In the genomic region with DNA sequence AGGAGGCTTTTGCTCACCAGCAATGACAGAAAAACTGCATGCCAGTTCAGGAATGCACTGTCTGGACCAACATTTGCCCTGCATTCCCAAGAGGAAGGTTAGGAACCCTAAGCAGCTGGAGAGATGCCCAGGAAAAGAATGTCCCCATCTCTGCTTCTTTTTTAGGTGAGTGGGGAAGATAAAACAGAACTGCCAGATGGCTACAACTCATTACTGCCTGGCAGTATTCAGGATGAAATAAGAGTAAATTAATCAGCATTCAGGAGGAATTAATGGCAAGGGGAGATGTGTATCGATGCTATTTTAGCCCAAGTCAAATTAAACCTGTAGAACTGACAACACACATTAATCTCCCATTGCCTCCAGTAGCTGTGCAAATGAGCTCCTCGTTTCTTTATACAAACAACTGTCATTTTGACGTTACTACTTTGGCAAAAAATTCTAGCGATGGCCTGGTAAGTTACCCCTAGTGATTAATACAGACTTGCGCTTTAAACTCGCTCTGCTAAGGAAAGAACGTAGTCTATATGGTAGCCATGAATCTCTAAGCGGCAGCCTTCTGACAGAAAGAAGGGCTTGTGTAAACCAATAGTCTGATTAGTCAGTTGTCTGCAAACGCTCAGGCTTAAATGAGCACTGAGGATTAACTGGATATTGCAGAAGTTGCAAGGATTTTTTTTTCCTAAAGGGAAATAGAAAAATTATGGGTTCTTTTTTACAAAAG, we compare ENCODE assay signal across 1 cellular context.
TF ChIP-seq lines count a peak whose summit lies in the region.

No MANE protein-coding gene starts in this region.

TF ChIP-seq in HepG2, 621 proteins besides CTCF, POLR2A, EP300 and RAD21 (continued from another document):
- TF ChIP-seq, protein P1, sequence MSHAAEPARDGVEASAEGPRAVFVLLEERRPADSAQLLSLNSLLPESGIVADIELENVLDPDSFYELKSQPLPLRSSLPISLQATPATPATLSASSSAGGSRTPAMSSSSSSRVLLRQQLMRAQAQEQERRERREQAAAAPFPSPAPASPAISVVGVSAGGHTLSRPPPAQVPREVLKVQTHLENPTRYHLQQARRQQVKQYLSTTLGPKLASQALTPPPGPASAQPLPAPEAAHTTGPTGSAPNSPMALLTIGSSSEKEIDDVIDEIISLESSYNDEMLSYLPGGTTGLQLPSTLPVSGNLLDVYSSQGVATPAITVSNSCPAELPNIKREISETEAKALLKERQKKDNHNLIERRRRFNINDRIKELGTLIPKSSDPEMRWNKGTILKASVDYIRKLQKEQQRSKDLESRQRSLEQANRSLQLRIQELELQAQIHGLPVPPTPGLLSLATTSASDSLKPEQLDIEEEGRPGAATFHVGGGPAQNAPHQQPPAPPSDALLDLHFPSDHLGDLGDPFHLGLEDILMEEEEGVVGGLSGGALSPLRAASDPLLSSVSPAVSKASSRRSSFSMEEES (CRISPR knock-in tag; IDR thresholded peaks at IDR 0.05): no peak
- TF ChIP-seq, protein P2, sequence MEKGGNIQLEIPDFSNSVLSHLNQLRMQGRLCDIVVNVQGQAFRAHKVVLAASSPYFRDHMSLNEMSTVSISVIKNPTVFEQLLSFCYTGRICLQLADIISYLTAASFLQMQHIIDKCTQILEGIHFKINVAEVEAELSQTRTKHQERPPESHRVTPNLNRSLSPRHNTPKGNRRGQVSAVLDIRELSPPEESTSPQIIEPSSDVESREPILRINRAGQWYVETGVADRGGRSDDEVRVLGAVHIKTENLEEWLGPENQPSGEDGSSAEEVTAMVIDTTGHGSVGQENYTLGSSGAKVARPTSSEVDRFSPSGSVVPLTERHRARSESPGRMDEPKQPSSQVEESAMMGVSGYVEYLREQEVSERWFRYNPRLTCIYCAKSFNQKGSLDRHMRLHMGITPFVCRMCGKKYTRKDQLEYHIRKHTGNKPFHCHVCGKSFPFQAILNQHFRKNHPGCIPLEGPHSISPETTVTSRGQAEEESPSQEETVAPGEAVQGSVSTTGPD (CRISPR knock-in tag; IDR thresholded peaks at IDR 0.05): no peak
- TF ChIP-seq, protein P3, sequence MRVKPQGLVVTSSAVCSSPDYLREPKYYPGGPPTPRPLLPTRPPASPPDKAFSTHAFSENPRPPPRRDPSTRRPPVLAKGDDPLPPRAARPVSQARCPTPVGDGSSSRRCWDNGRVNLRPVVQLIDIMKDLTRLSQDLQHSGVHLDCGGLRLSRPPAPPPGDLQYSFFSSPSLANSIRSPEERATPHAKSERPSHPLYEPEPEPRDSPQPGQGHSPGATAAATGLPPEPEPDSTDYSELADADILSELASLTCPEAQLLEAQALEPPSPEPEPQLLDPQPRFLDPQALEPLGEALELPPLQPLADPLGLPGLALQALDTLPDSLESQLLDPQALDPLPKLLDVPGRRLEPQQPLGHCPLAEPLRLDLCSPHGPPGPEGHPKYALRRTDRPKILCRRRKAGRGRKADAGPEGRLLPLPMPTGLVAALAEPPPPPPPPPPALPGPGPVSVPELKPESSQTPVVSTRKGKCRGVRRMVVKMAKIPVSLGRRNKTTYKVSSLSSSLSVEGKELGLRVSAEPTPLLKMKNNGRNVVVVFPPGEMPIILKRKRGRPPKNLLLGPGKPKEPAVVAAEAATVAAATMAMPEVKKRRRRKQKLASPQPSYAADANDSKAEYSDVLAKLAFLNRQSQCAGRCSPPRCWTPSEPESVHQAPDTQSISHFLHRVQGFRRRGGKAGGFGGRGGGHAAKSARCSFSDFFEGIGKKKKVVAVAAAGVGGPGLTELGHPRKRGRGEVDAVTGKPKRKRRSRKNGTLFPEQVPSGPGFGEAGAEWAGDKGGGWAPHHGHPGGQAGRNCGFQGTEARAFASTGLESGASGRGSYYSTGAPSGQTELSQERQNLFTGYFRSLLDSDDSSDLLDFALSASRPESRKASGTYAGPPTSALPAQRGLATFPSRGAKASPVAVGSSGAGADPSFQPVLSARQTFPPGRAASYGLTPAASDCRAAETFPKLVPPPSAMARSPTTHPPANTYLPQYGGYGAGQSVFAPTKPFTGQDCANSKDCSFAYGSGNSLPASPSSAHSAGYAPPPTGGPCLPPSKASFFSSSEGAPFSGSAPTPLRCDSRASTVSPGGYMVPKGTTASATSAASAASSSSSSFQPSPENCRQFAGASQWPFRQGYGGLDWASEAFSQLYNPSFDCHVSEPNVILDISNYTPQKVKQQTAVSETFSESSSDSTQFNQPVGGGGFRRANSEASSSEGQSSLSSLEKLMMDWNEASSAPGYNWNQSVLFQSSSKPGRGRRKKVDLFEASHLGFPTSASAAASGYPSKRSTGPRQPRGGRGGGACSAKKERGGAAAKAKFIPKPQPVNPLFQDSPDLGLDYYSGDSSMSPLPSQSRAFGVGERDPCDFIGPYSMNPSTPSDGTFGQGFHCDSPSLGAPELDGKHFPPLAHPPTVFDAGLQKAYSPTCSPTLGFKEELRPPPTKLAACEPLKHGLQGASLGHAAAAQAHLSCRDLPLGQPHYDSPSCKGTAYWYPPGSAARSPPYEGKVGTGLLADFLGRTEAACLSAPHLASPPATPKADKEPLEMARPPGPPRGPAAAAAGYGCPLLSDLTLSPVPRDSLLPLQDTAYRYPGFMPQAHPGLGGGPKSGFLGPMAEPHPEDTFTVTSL (CRISPR knock-in tag; IDR thresholded peaks at IDR 0.05; ENCODE audit: borderline replicate concordance): 0 out of 2 replicates have a peak, but pooled peaks have one; percentile 28
